ENCODE assay signal across 19 cellular contexts in the genomic region with DNA sequence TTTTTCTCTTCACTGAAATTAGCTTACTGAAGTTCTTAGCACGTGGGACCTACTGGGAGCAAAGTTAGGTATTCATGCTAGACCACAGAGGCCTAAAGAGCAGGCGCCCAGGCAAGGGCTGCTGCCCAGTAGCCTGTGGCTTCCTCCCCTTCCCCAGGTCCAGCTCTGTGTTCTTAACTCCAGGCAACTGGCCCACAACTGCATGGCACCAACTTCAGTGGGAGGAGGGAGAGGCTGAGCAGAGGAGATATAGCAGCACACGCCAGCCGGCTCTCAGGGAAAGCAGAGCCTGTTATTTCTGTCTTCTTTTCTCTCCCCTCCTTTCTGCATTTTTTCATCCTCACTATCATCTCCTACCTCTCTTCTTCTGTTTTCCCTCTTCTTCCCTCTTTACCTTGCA.
DNase-seq lines count a peak whose midpoint lies in the region; ATAC-seq and TF ChIP-seq lines count a peak whose summit lies in the region.
"Had no signal": no experiment of that assay in that cellular context is flagged by ENCODE, and none has a peak within 500 bp of the region (broad histone marks: within the 10 kb centered on the region; RNA-seq: fewer than 3 reads in every experiment).

No MANE protein-coding gene starts in this region.

- H3K36me3 ChIP-seq in KMS-11 (ENCODE audit: insufficient read depth) (no peaks in the 10 kb centered on the region), gastrocnemius medialis (no peaks in the 10 kb centered on the region)

- no peaks in the 10 kb centered on the region for H3K36me3 Mint-ChIP-seq in activated CD4-positive, alpha-beta T cell treated with anti-CD3 and anti-CD28 coated beads, Interleukin-2, amount 10 ng/mL, durations not matched to agents 7 days and 5 days (ENCODE audit: low read depth)
- H3K36me3 Mint-ChIP-seq in naive thymus-derived CD8-positive, alpha-beta T cell = peaks cover 0 to 3% (median 0%) of the 10 kb centered on the region in 3 donors

- no peaks in the 10 kb centered on the region for H4K20me1 ChIP-seq in KMS-11 (ENCODE audit: insufficient read depth)

- TF ChIP-seq CTCF in KMS-11 (conservative IDR thresholded peaks at IDR 0.05; ENCODE audit: low read depth, low read length) (no peak), gastrocnemius medialis (IDR thresholded peaks at IDR 0.05 in 4 of 5, conservative IDR thresholded peaks at IDR 0.05 in 1 of 5) (no peak)

- peak overlapping the region; percentile 61; the same call in 1 of the 2 replicates for H2AFZ ChIP-seq in KMS-11 (ENCODE audit: low read depth)

- POLR2A ChIA-PET in activated CD4-positive, alpha-beta T cell treated with anti-CD3 and anti-CD28 coated beads, Interleukin-2, amount 10 ng/mL, durations not matched to agents 7 days and 5 days (lab: Charles Lee) = no interaction called here
- POLR2A ChIA-PET in naive thymus-derived CD8-positive, alpha-beta T cell (lab: Charles Lee) = no interaction called here

- in situ Hi-C loops in gastrocnemius medialis (cut with MboI; ENCODE audit: low sequenced_read_pairs in 4 of 4) = no loop called here

- CTCF ChIA-PET in activated CD4-positive, alpha-beta T cell treated with anti-CD3 and anti-CD28 coated beads, Interleukin-2, amount 10 ng/mL, durations not matched to agents 7 days and 5 days (lab: Charles Lee) = interaction anchor here (1.2 to 3.0 kb wide), 2 partner anchors 11 to 284 kb away, joined by 4 to 16 read pairs; no protein-coding TSS in a partner anchor

- no peaks in the 10 kb centered on the region for H3K27me3 ChIP-seq in KMS-11 (ENCODE audit: insufficient read depth, low read depth)
- H3K27me3 ChIP-seq in gastrocnemius medialis = no peaks in the 10 kb centered on the region

- TF ChIP-seq POLR2A in gastrocnemius medialis (IDR thresholded peaks at IDR 0.05) = no peak

- H3K27me3 Mint-ChIP-seq in activated CD4-positive, alpha-beta T cell treated with anti-CD3 and anti-CD28 coated beads, Interleukin-2, amount 10 ng/mL, durations not matched to agents 7 days and 5 days = no peaks in the 10 kb centered on the region
- H3K27me3 Mint-ChIP-seq in naive thymus-derived CD8-positive, alpha-beta T cell = peaks cover 0 to 10% (median 6%) of the 10 kb centered on the region in 5 donors

- H3K4me3 ChIP-seq in KMS-11 (IDR thresholded peaks at IDR 0.05; ENCODE audit: insufficient read depth, low read depth, low read length) (no peak overlapping the region), gastrocnemius medialis (no peak overlapping the region)

- H3K4me1 Mint-ChIP-seq in activated CD4-positive, alpha-beta T cell treated with anti-CD3 and anti-CD28 coated beads, Interleukin-2, amount 10 ng/mL, durations not matched to agents 7 days and 5 days = no peaks in the 10 kb centered on the region
- peaks cover 0 to 8% (median 2%) of the 10 kb centered on the region in 4 donors for H3K4me1 Mint-ChIP-seq in naive thymus-derived CD8-positive, alpha-beta T cell

- no peak overlapping the region for H3K4me2 ChIP-seq in KMS-11

- H3K9me3 Mint-ChIP-seq in activated CD4-positive, alpha-beta T cell treated with anti-CD3 and anti-CD28 coated beads, Interleukin-2, amount 10 ng/mL, durations not matched to agents 7 days and 5 days = no peaks in the 10 kb centered on the region
- no peaks in the 10 kb centered on the region for H3K9me3 Mint-ChIP-seq in naive thymus-derived CD8-positive, alpha-beta T cell
- H3K9me3 Mint-ChIP-seq: CD8-positive, alpha-beta T cell had no signal

- no peak overlapping the region for H3K4me3 Mint-ChIP-seq in activated CD4-positive, alpha-beta T cell treated with anti-CD3 and anti-CD28 coated beads, Interleukin-2, amount 10 ng/mL, durations not matched to agents 7 days and 5 days
- H3K4me3 Mint-ChIP-seq in naive thymus-derived CD8-positive, alpha-beta T cell = no peak overlapping the region
- H3K4me3 Mint-ChIP-seq: CD8-positive, alpha-beta T cell had no signal

- peak overlapping the region; percentile 6 for H3K27ac Mint-ChIP-seq in activated CD4-positive, alpha-beta T cell treated with anti-CD3 and anti-CD28 coated beads, Interleukin-2, amount 10 ng/mL, durations not matched to agents 7 days and 5 days
- H3K27ac Mint-ChIP-seq in naive thymus-derived CD8-positive, alpha-beta T cell = peak overlapping the region in 2 of 10 donors; percentile 14 to 68
- H3K27ac Mint-ChIP-seq: CD8-positive, alpha-beta T cell had no signal

- no peaks in the 10 kb centered on the region for H3K79me2 ChIP-seq in KMS-11 (ENCODE audit: insufficient read depth, low read depth)

- H3K27ac ChIP-seq in KMS-11 (peak overlapping the region; percentile 71; the same call in 1 of the 2 replicates), gastrocnemius medialis (peak overlapping the region; percentile 63 to 76 (median 70))

- H3K9ac ChIP-seq in KMS-11 = no peak overlapping the region; the same call in 1 of the 2 replicates

- intact Hi-C loops in left ventricle myocardium superior (cut with micrococcal nuclease) (no loop called here), gastrocnemius medialis (cut with DNase I; ENCODE audit: low total_unique reads) (no loop called here)

- ATAC-seq in left ventricle myocardium superior (peak; percentile 68), gastrocnemius medialis (peak; percentile 15 to 39), HG03045 (IDR thresholded peaks at IDR 0.05; ENCODE audit: unreplicated experiment) (no peak)
- no peak for ATAC-seq in naive thymus-derived CD8-positive, alpha-beta T cell
- ATAC-seq: CD8-positive, alpha-beta T cell had no signal

- H3K9me3 ChIP-seq in gastrocnemius medialis = no peaks in the 10 kb centered on the region

- DNase-seq in activated CD4-positive, alpha-beta T cell treated with anti-CD3 and anti-CD28 coated beads, Interleukin-2, amount 10 ng/mL, durations not matched to agents 7 days and 5 days = no peak
- DNase-seq in activated CD4-positive, alpha-beta T cell treated with anti-CD3 and anti-CD28 coated beads for 48 hours = no peak
- DNase-seq in left ventricle myocardium superior = peak; percentile 38
- DNase-seq in gastrocnemius medialis = peak in 1 of 2 donors; percentile 25
- DNase-seq in naive thymus-derived CD8-positive, alpha-beta T cell = no peak
- DNase-seq in NCI-H1436 treated with DMSO at 0.1 percent for 48 hours (lab: John Stamatoyannopoulos, UW) = no peak
- DNase-seq: 8988T; C1 segment of cervical spinal cord; CD8-positive, alpha-beta T cell; GOT3; HCEC 1CT; NCI-H1105; NCI-H2081; NCI-H2171 treated with DMSO at 0.1 percent for 48 hours; NCI-H524 treated with DMSO at 0.1 percent for 48 hours; NCI-H82; OCI-M1 had no signal

- H3K4me1 ChIP-seq in KMS-11 (ENCODE audit: low read depth, poor library complexity, severe bottlenecking) = peaks cover 45% of the 10 kb centered on the region
- H3K4me1 ChIP-seq in gastrocnemius medialis = peaks cover 33 to 37% of the 10 kb centered on the region in 2 donors

Comparison
In these comparisons a context has a peak if more than half of its experiments do, and no peak if none do; other contexts are left out.
1. ATAC-seq: peak in left ventricle myocardium superior (single experiment) and gastrocnemius medialis (2 of 2); none in HG03045 (single experiment) and naive thymus-derived CD8-positive, alpha-beta T cell (0 of 2).